Comparison of ENCODE assay signal across 1 cellular context in genomic region chr15:49370782-49371181, GRCh38.
TF ChIP-seq lines count a peak whose summit lies in the region.

No MANE protein-coding gene starts in this region.

TF ChIP-seq in GM12878, 131 proteins besides CTCF, POLR2A, EP300 and RAD21 (continued from another document):
- TF ChIP-seq SMC3 (IDR thresholded peaks at IDR 0.05; ENCODE audit: borderline replicate concordance, low read length), result peak; percentile 13; the same call in 1 of the 2 replicates
